ENCODE assay signal across 7 cellular contexts in genomic region chr3:194949592-194949991, GRCh38.
"Had no signal": no experiment of that assay in that cellular context is flagged by ENCODE, and none has a peak within 500 bp of the region (broad histone marks: within the 10 kb centered on the region; RNA-seq: fewer than 3 reads in every experiment).

No MANE protein-coding gene starts in this region.

- H3K27ac ChIP-seq: HL-60 had no signal

- H3K4me2 ChIP-seq: GM23338 had no signal

- DNase-seq: H9, HCEC 1CT, HFFc6, KBM-7 had no signal

- H3K4me3 ChIP-seq: GM23338 had no signal

- H2AFZ ChIP-seq: GM23338 had no signal

- H3K4me3 Mint-ChIP-seq: GM23338, H9, HFFc6, IgD-negative memory B cell had no signal

- H3K27ac Mint-ChIP-seq: GM23338, H9, HFFc6, IgD-negative memory B cell had no signal
